8 cellular contexts compared by ENCODE assay signal in genomic region chr19:12783849-12784393, GRCh38. TPM values are rescaled to one million over a fixed set of nuclear protein-coding genes. Genes with fewer than 3 reads are reported as not detected.
DNase-seq lines count a peak whose midpoint lies in the region; TF ChIP-seq lines count a peak whose summit lies in the region.

No MANE protein-coding gene starts in this region.

- no peaks in the 10 kb centered on the region for H3K9me3 ChIP-seq in duodenal mucosa (ENCODE audit: control insufficient read depth in 1 of 2, low read length in 2 of 2)
- H3K9me3 ChIP-seq in muscle layer of duodenum (ENCODE audit: control insufficient read depth in 1 of 2, low read length in 2 of 2): no peaks in the 10 kb centered on the region

- H3K36me3 ChIP-seq in duodenal mucosa (ENCODE audit: control insufficient read depth in 1 of 2, insufficient read depth in 2 of 2, low read length in 2 of 2) (no peaks in the 10 kb centered on the region), muscle layer of duodenum (ENCODE audit: control insufficient read depth in 1 of 2, insufficient read depth in 2 of 2, low read length in 2 of 2) (peaks cover 0 to 6% of the 10 kb centered on the region in 2 donors)

- peak overlapping the region; percentile 20 to 54 for H3K9ac ChIP-seq in duodenal mucosa (ENCODE audit: low read depth in 1 of 2, low read length in 2 of 2)

- peak overlapping the region; percentile 98 for H3K27ac ChIP-seq in 22Rv1
- H3K27ac ChIP-seq in duodenal mucosa (ENCODE audit: low read depth, low read length): peak overlapping the region; percentile 90
- peak overlapping the region; percentile 93 for H3K27ac ChIP-seq in muscle layer of duodenum (ENCODE audit: low read length)

- no peak for TF ChIP-seq CTCF in 22Rv1 (IDR thresholded peaks at IDR 0.05)
- no peak for TF ChIP-seq CTCF in NB4 (IDR thresholded peaks at IDR 0.05; ENCODE audit: low read depth, low read length)

- no peaks in the 10 kb centered on the region for H3K27me3 ChIP-seq in duodenal mucosa (ENCODE audit: control insufficient read depth in 1 of 2, insufficient read depth in 2 of 2, low read length in 2 of 2)
- H3K27me3 ChIP-seq in muscle layer of duodenum (ENCODE audit: low read depth, low read length): no peaks in the 10 kb centered on the region

- H3K4me1 ChIP-seq in duodenal mucosa (ENCODE audit: control insufficient read depth in 1 of 2, insufficient read depth in 2 of 2, low read length in 2 of 2) (peaks cover 74 to 75% of the 10 kb centered on the region in 2 donors), muscle layer of duodenum (ENCODE audit: control insufficient read depth in 1 of 2, insufficient read depth in 2 of 2, low read length in 2 of 2) (peaks cover 29 to 36% of the 10 kb centered on the region in 2 donors)

- H3K4me3 ChIP-seq in NB4 (ENCODE audit: low read depth, low read length): peak overlapping the region; percentile 17
- H3K4me3 ChIP-seq in duodenal mucosa (ENCODE audit: low read depth in 1 of 2, low read length in 2 of 2): no peak overlapping the region
- H3K4me3 ChIP-seq in muscle layer of duodenum (ENCODE audit: low read depth in 1 of 2, low read length in 2 of 2): peak overlapping the region; percentile 7 to 56

- DNase-seq in NB4 (ENCODE audit: low read depth) (peak; percentile 23), HuH-7 (ENCODE audit: low spot score) (no peak), occipital lobe (lab: John Stamatoyannopoulos, UW) (no peak), NCI-H526 treated with DMSO at 0.1 percent for 48 hours (lab: John Stamatoyannopoulos, UW) (no peak), AML-193 (lab: John Stamatoyannopoulos, UW) (no peak)

- no peak for TF ChIP-seq POLR2A in NB4 (IDR thresholded peaks at IDR 0.05; ENCODE audit: extremely low read depth, insufficient read length)

RNA-seq across cellular contexts. Expression of gene JUNB, which starts 7.4 kb away (rescaled TPM):
- total RNA-seq in occipital lobe: 22.6 TPM

RNA-seq across cellular contexts. Expression of gene HOOK2, which starts 8.6 kb away (rescaled TPM):
- total RNA-seq in occipital lobe: 20.3 TPM

RNA-seq across cellular contexts. Expression of gene PRDX2, which starts 17.7 kb away (rescaled TPM):
- 174 TPM for total RNA-seq in occipital lobe

RNA-seq across cellular contexts. Expression of gene THSD8, which starts 17.9 kb away (rescaled TPM):
- 0.62 TPM for total RNA-seq in occipital lobe

RNA-seq across cellular contexts. Expression of gene RNASEH2A, which starts 22.5 kb away (rescaled TPM):
- 15.8 TPM for total RNA-seq in occipital lobe

Comparison
In these comparisons a context has a peak if more than half of its experiments do, and no peak if none do; other contexts are left out.
1. H3K4me3 ChIP-seq: peak in NB4 (single experiment) and muscle layer of duodenum (2 of 2); none in duodenal mucosa (0 of 2).
2. Peak in every context shown above with its lines, with median percentiles within 50 percentile points of each other: H3K27ac ChIP-seq.